Comparison of ENCODE assay signal across 10 cellular contexts in the genomic region with DNA sequence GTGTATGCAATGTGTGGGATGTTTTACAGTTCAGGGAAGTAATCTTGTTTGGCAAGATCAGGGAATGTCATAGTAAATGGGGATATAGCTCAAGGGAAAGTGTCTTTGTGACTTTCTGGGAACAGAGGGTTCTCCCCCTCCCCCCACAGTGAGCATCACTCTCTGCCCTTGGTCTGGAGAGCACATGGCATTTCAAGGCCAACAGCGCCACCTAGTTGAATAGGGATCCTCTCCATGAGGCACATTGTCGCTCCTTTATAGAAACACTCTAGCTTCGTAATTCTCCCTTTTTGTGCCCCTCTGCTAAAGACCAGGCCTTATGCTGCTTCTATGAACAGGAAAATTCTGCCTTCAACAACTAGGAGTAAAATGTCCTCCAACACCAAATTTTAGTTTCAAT. TPM values are rescaled to one million over a fixed set of nuclear protein-coding genes. Genes with fewer than 3 reads are reported as not detected.
A peak's percentile ranks its signal among the peaks of the same experiment; 100 is the strongest.
DNase-seq lines count a peak whose midpoint lies in the region; ATAC-seq, FAIRE-seq and TF ChIP-seq lines count a peak whose summit lies in the region.
"Had no signal": no experiment of that assay in that cellular context is flagged by ENCODE, and none has a peak within 500 bp of the region (broad histone marks: within the 10 kb centered on the region; RNA-seq: fewer than 3 reads in every experiment).

No MANE protein-coding gene starts in this region.

- no peaks in the 10 kb centered on the region for H3K36me3 ChIP-seq in H7 (replicated peaks; ENCODE audit: control insufficient read depth, insufficient read depth, low read length)

- no peak for FAIRE-seq in D721Med (lab: Jason Lieb, UNC)

- TF ChIP-seq CTCF in D721Med (IDR thresholded peaks at IDR 0.05; ENCODE audit: insufficient read depth, missing control alignments) (peak; percentile 50), fibroblast of pulmonary artery (IDR thresholded peaks at IDR 0.05; ENCODE audit: low read length, missing control alignments) (peak; percentile 22)

- DNase-seq in D721Med (ENCODE audit: insufficient read length, low spot score), result no peak
- DNase-seq in H7, result peak; percentile 63
- DNase-seq in NOMO-1 treated with DMSO at 0.1 percent for 48 hours (lab: John Stamatoyannopoulos, UW; ENCODE audit: unreplicated experiment), result peak; percentile 49
- peak; percentile 6 for DNase-seq in fibroblast of pulmonary artery (ENCODE audit: low read depth)
- no peak for DNase-seq in DMS153 (lab: John Stamatoyannopoulos, UW)
- no peak for DNase-seq in activated gamma-delta T cell (lab: John Stamatoyannopoulos, UW)
- no peak for DNase-seq in NCI-H1417 treated with DMSO at 0.1 percent for 48 hours (lab: John Stamatoyannopoulos, UW)
- DNase-seq: activated naive CD4-positive, alpha-beta T cell treated with anti-CD3 and anti-CD28 coated beads, Interleukin-2, amount 10 ng/mL, durations not matched to agents 7 days and 5 days had no signal

- H3K4me3 ChIP-seq in H7 (ENCODE audit: insufficient read depth, low read depth, low read length), result no peak overlapping the region
- H3K4me3 ChIP-seq in fibroblast of pulmonary artery (replicated peaks; ENCODE audit: low read depth, low read length), result no peak overlapping the region
- H3K4me3 ChIP-seq: mucosa of descending colon had no signal

- ATAC-seq in GM21423 (IDR thresholded peaks at IDR 0.05; ENCODE audit: unreplicated experiment), result no peak
- ATAC-seq: mucosa of descending colon had no signal

- no peaks in the 10 kb centered on the region for H3K27me3 ChIP-seq in H7 (ENCODE audit: control insufficient read depth, insufficient read depth, low read length)

RNA-seq across cellular contexts. Expression of gene ARNT2, which starts 37.1 kb away (rescaled TPM):
- total RNA-seq in H7 (2014; rRNA removed; shearing (Covaris generic)), result 1.5 and 3.1 TPM in 2 replicates

Comparison
In these comparisons a context has a peak if more than half of its experiments do, and no peak if none do; other contexts are left out.
1. DNase-seq: peak in H7 (single experiment), NOMO-1 treated with DMSO at 0.1 percent for 48 hours (single experiment) and fibroblast of pulmonary artery (single experiment); none in D721Med (single experiment), DMS153 (single experiment), activated gamma-delta T cell (single experiment) and NCI-H1417 treated with DMSO at 0.1 percent for 48 hours (single experiment).